8 cellular contexts compared by ENCODE assay signal in genomic region chr13:97212540-97213146, GRCh38. TPM values are rescaled to one million over a fixed set of nuclear protein-coding genes. Genes with fewer than 3 reads are reported as not detected.
DNase-seq lines count a peak whose midpoint lies in the region; ATAC-seq, FAIRE-seq and TF ChIP-seq lines count a peak whose summit lies in the region.

No MANE protein-coding gene starts in this region.

- peak; percentile 61 for ATAC-seq in sciatic nerve

- no peak overlapping the region for H3K27ac Mint-ChIP-seq in mesothelial cell of epicardium

- H3K9me3 Mint-ChIP-seq in mesothelial cell of epicardium, result peaks cover 5% of the 10 kb centered on the region

- H3K4me3 Mint-ChIP-seq in mesothelial cell of epicardium, result no peak overlapping the region

- DNase-seq in COR-L47 (lab: John Stamatoyannopoulos, UW) (peak; percentile 81), HEK293T (ENCODE audit: extremely low spot score) (peak; percentile 34), RCC 7860 (ENCODE audit: low spot score) (peak; percentile 17), fibroblast of peridontal ligament (ENCODE audit: extremely low read depth) (peak; percentile 65), sciatic nerve (ENCODE audit: low spot score) (no peak), GDM1 (lab: John Stamatoyannopoulos, UW) (no peak), activated gamma-delta T cell (lab: John Stamatoyannopoulos, UW) (no peak), mesothelial cell of epicardium (ENCODE audit: low spot score in 2 of 2, unreplicated experiment in 2 of 2) (no peak)

- peaks cover 5% of the 10 kb centered on the region for H3K36me3 Mint-ChIP-seq in mesothelial cell of epicardium

- no peak for FAIRE-seq in RCC 7860 (lab: Jason Lieb, UNC)

- H3K27me3 Mint-ChIP-seq in mesothelial cell of epicardium (ENCODE audit: low read depth), result no peaks in the 10 kb centered on the region

- TF ChIP-seq CTCF in mesothelial cell of epicardium (IDR thresholded peaks at IDR 0.05; ENCODE audit: unreplicated experiment), result no peak

- intact Hi-C loops in sciatic nerve (cut with DNase I), result no loop called here

- CTCF ChIA-PET in HEK293T (lab: Yijun Ruan, JAX), result interaction anchor here (1.0 to 2.7 kb wide), 9 partner anchors 10 to 103 kb away, joined by 3 to 16 read pairs (median 5); partner anchors contain the start of gene MBNL2

- POLR2A ChIA-PET in HEK293T (lab: Yijun Ruan, JAX), result interaction anchor here (1.3 kb wide), 1 partner anchor 10 kb away, joined by 4 read pairs; the partner anchor contains the start of gene MBNL2

- peaks cover 18% of the 10 kb centered on the region for H3K4me1 Mint-ChIP-seq in mesothelial cell of epicardium

TF ChIP-seq in HEK293T, 16 proteins besides CTCF, POLR2A, EP300 and RAD21:
- TF ChIP-seq NFRKB (IDR thresholded peaks at IDR 0.05) (no peak), TARDBP (IDR thresholded peaks at IDR 0.05) (no peak), SP1 (IDR thresholded peaks at IDR 0.05) (no peak), LEF1 (IDR thresholded peaks at IDR 0.05; ENCODE audit: borderline replicate concordance) (no peak), SUZ12 (IDR thresholded peaks at IDR 0.05) (no peak), HDGF (IDR thresholded peaks at IDR 0.05; ENCODE audit: borderline replicate concordance) (no peak)

RNA-seq across cellular contexts. Expression of gene MBNL2, which starts 9.5 kb away (rescaled TPM):
- total RNA-seq in sciatic nerve (102 TPM), mesothelial cell of epicardium (71.8 to 78.9 TPM (median 76.9 TPM) in 3 replicates)

Comparison
In these comparisons a context has a peak if more than half of its experiments do, and no peak if none do; other contexts are left out.
1. DNase-seq: peak in COR-L47 (single experiment), HEK293T (single experiment), RCC 7860 (single experiment) and fibroblast of peridontal ligament (single experiment); none in sciatic nerve (single experiment), GDM1 (single experiment), activated gamma-delta T cell (single experiment) and mesothelial cell of epicardium (0 of 2).